13 cellular contexts compared by ENCODE assay signal in the genomic region with DNA sequence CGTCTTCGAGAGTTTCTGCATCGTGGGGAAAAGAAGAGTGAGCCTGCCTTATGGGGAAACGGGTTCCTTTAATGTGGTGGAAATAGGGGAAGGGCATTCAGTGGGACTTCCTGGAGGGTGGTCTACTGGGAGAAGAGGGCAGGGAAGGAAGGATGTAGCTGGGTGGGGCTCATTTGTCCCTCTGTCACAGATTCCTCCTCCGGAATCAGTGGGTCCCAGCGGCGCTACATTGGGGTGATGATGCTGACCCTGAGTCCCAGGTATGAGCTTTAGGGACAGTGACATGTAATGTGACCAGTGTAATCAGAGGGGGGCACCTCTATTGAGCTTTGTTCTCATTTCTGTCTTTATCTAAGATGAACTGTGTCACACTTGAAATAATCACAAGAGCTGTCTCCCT. TPM values are rescaled to one million over a fixed set of nuclear protein-coding genes. Genes with fewer than 3 reads are reported as not detected.
DNase-seq lines count a peak whose midpoint lies in the region; TF ChIP-seq lines count a peak whose summit lies in the region.
"Had no signal": no experiment of that assay in that cellular context is flagged by ENCODE, and none has a peak within 500 bp of the region (broad histone marks: within the 10 kb centered on the region; RNA-seq: fewer than 3 reads in every experiment).

No MANE protein-coding gene starts in this region.

- no peak for TF ChIP-seq CTCF in nephron (IDR thresholded peaks at IDR 0.05; ENCODE audit: unreplicated experiment in 3 of 3)
- TF ChIP-seq CTCF in tibial artery (IDR thresholded peaks at IDR 0.05) = no peak

- no peaks in the 10 kb centered on the region for H3K27me3 Mint-ChIP-seq in CD4-positive, alpha-beta memory T cell
- H3K27me3 Mint-ChIP-seq in activated T-helper 2 cell treated with anti-CD3 and anti-CD28 coated beads, Interferon-gamma antibody, Interleukin-2, Interleukin-4, amounts not matched to agents 10 μg/mL and 5 μg/mL and 100 μg/mL, durations not matched to agents 14 hours and 24 hours and 36 hours (ENCODE audit: low read depth) = no peaks in the 10 kb centered on the region
- H3K27me3 Mint-ChIP-seq in nephron (ENCODE audit: low read depth) = no peaks in the 10 kb centered on the region

- CTCF ChIA-PET in CD4-positive, alpha-beta memory T cell (lab: Charles Lee; ENCODE audit: partially characterized antibody) = interaction anchor here (0.8 to 6.4 kb wide), 22 partner anchors 21 to 709 kb away, joined by 3 to 63 read pairs (median 4); a partner anchor contains a TSS

- peak overlapping the region; percentile 8 to 96 (median 58) for H3K4me3 Mint-ChIP-seq in CD4-positive, alpha-beta memory T cell
- H3K4me3 Mint-ChIP-seq in activated T-helper 2 cell treated with anti-CD3 and anti-CD28 coated beads, Interferon-gamma antibody, Interleukin-2, Interleukin-4, amounts not matched to agents 10 μg/mL and 5 μg/mL and 100 μg/mL, durations not matched to agents 14 hours and 24 hours and 36 hours (ENCODE audit: low read depth) = peak overlapping the region; percentile 99
- peak overlapping the region; percentile 67 to 99 (median 97) for H3K4me3 Mint-ChIP-seq in nephron

- H3K4me1 ChIP-seq in CD4-positive, alpha-beta memory T cell (ENCODE audit: insufficient read depth, low read length) = peaks cover 31% of the 10 kb centered on the region
- H3K4me1 ChIP-seq in GM23248 (ENCODE audit: insufficient read depth) (peaks cover 22% of the 10 kb centered on the region), tibial artery (peaks cover 0 to 28% (median 25%) of the 10 kb centered on the region in 4 donors)
- H3K4me1 ChIP-seq: colonic mucosa had no signal

- WGBS in GM23248 (ENCODE audit: low coverage in 1 of 2, low lambda C conversion rate in 2 of 2, missing lambda C conversion rate in 2 of 2), 2 experiments = 82 to 86% methylated on average over 7 of the region's 7 CpGs

- no peak for DNase-seq in CD4-positive, alpha-beta memory T cell
- DNase-seq in GM23248 (no peak), RPMI8226 (no peak), SHP77 (lab: John Stamatoyannopoulos, UW) (no peak), tibial artery (no peak)
- no peak for DNase-seq in activated T-helper 2 cell treated with anti-CD3 and anti-CD28 coated beads, Interferon-gamma antibody, Interleukin-2, Interleukin-4, amounts not matched to agents 10 μg/mL and 5 μg/mL and 100 μg/mL, durations not matched to agents 14 hours and 24 hours and 36 hours (ENCODE audit: low spot score)
- DNase-seq: activated gamma-delta T cell, colonic mucosa, right lobe of liver, thyroid gland had no signal

- no peaks in the 10 kb centered on the region for H4K20me1 ChIP-seq in GM23248 (ENCODE audit: insufficient read depth)

- H3K27ac Mint-ChIP-seq in CD4-positive, alpha-beta memory T cell = peak overlapping the region in 4 of 7 donors; percentile 77 to 95 (median 90)
- H3K27ac Mint-ChIP-seq in activated T-helper 2 cell treated with anti-CD3 and anti-CD28 coated beads, Interferon-gamma antibody, Interleukin-2, Interleukin-4, amounts not matched to agents 10 μg/mL and 5 μg/mL and 100 μg/mL, durations not matched to agents 14 hours and 24 hours and 36 hours = peak overlapping the region; percentile 96
- H3K27ac Mint-ChIP-seq in nephron = peak overlapping the region in 1 of 3 experiments; percentile 6
- H3K27ac Mint-ChIP-seq: mesothelial cell of epicardium, WTC11 had no signal

- H3K9ac ChIP-seq in GM23248 = peak overlapping the region; percentile 89

- in situ Hi-C loops in GM23248 (cut with MboI) = no loop called here

- intact Hi-C loops in CD4-positive, alpha-beta memory T cell (cut with micrococcal nuclease) = loop anchor here (1.0 to 5.0 kb wide), 2 partner anchors 48 to 264 kb away; a partner anchor contains a TSS
- intact Hi-C loops in activated T-helper 2 cell treated with anti-CD3 and anti-CD28 coated beads, Interferon-gamma antibody, Interleukin-2, Interleukin-4, amounts not matched to agents 10 μg/mL and 5 μg/mL and 100 μg/mL, durations not matched to agents 14 hours and 24 hours and 36 hours (cut with micrococcal nuclease) = loop anchor here (2.0 to 5.0 kb wide), 2 partner anchors 17 to 34 kb away; a partner anchor contains a TSS
- intact Hi-C loops in tibial artery (cut with DNase I; ENCODE audit: low total_unique reads) = no loop called here

- no peak overlapping the region for H3K4me3 ChIP-seq in CD4-positive, alpha-beta memory T cell (ENCODE audit: low read length in 2 of 2)
- H3K4me3 ChIP-seq in GM23248 (peak overlapping the region; percentile 80; the same call in 1 of the 2 replicates), tibial artery (no peak overlapping the region)
- H3K4me3 ChIP-seq: thyroid gland had no signal

- no peaks in the 10 kb centered on the region for H3K27me3 ChIP-seq in CD4-positive, alpha-beta memory T cell (ENCODE audit: insufficient read depth, low read length)
- no peaks in the 10 kb centered on the region for H3K27me3 ChIP-seq in GM23248 (replicated peaks; ENCODE audit: insufficient read depth)
- H3K27me3 ChIP-seq in tibial artery = no peaks in the 10 kb centered on the region
- H3K27me3 ChIP-seq: colonic mucosa, right lobe of liver, thyroid gland had no signal

- peaks cover 14% of the 10 kb centered on the region for H3K36me3 ChIP-seq in CD4-positive, alpha-beta memory T cell (ENCODE audit: insufficient read depth, low read length)
- H3K36me3 ChIP-seq in GM23248 (ENCODE audit: low read depth) = 0 out of 2 replicates have a peak, but pooled peaks cover 4% of the 10 kb centered on the region
- peaks cover 13 to 41% (median 24%) of the 10 kb centered on the region in 3 donors for H3K36me3 ChIP-seq in tibial artery

- no peaks in the 10 kb centered on the region for H3K9me3 Mint-ChIP-seq in CD4-positive, alpha-beta memory T cell
- H3K9me3 Mint-ChIP-seq in activated T-helper 2 cell treated with anti-CD3 and anti-CD28 coated beads, Interferon-gamma antibody, Interleukin-2, Interleukin-4, amounts not matched to agents 10 μg/mL and 5 μg/mL and 100 μg/mL, durations not matched to agents 14 hours and 24 hours and 36 hours = no peaks in the 10 kb centered on the region
- no peaks in the 10 kb centered on the region for H3K9me3 Mint-ChIP-seq in nephron
- H3K9me3 Mint-ChIP-seq: WTC11 had no signal

- peaks cover 20% of the 10 kb centered on the region; the same call in 1 of the 2 replicates for H3F3A ChIP-seq in GM23248 (ENCODE audit: insufficient read depth)

- no peak overlapping the region for H3K27ac ChIP-seq in CD4-positive, alpha-beta memory T cell (ENCODE audit: low read depth, low read length)
- H3K27ac ChIP-seq in GM23248 (no peak overlapping the region), tibial artery (no peak overlapping the region)
- H3K27ac ChIP-seq: colonic mucosa, right lobe of liver, thyroid gland had no signal

- H3K79me2 ChIP-seq in GM23248 (ENCODE audit: insufficient read depth) = peaks cover 51% of the 10 kb centered on the region

- H3K9me3 ChIP-seq in CD4-positive, alpha-beta memory T cell (ENCODE audit: control insufficient read depth in 1 of 2, low read length in 2 of 2) = no peaks in the 10 kb centered on the region
- H3K9me3 ChIP-seq in GM23248 (ENCODE audit: low read depth) (no peaks in the 10 kb centered on the region), tibial artery (no peaks in the 10 kb centered on the region)
- H3K9me3 ChIP-seq: colonic mucosa, right lobe of liver, thyroid gland had no signal

- POLR2A ChIA-PET in CD4-positive, alpha-beta memory T cell (lab: Charles Lee; ENCODE audit: partially characterized antibody) = interaction anchor here (0.7 to 6.3 kb wide), 10 partner anchors 15 to 140 kb away, joined by 3 to 87 read pairs (median 12); a partner anchor contains a TSS

- H3K4me2 ChIP-seq in GM23248 (ENCODE audit: unreplicated experiment) = peak overlapping the region; percentile 94

- H2AFZ ChIP-seq in GM23248 = no peak overlapping the region

- H3K36me3 Mint-ChIP-seq in CD4-positive, alpha-beta memory T cell = peaks cover 25 to 41% of the 10 kb centered on the region in 2 donors
- peaks cover 46% of the 10 kb centered on the region for H3K36me3 Mint-ChIP-seq in activated T-helper 2 cell treated with anti-CD3 and anti-CD28 coated beads, Interferon-gamma antibody, Interleukin-2, Interleukin-4, amounts not matched to agents 10 μg/mL and 5 μg/mL and 100 μg/mL, durations not matched to agents 14 hours and 24 hours and 36 hours (ENCODE audit: low read depth)
- peaks cover 21% of the 10 kb centered on the region for H3K36me3 Mint-ChIP-seq in nephron (ENCODE audit: low read depth)

- no peaks in the 10 kb centered on the region for H3K9me2 ChIP-seq in GM23248 (ENCODE audit: insufficient read depth)

- H3K4me1 Mint-ChIP-seq in CD4-positive, alpha-beta memory T cell = peaks cover 19 to 45% (median 35%) of the 10 kb centered on the region in 4 donors
- H3K4me1 Mint-ChIP-seq in activated T-helper 2 cell treated with anti-CD3 and anti-CD28 coated beads, Interferon-gamma antibody, Interleukin-2, Interleukin-4, amounts not matched to agents 10 μg/mL and 5 μg/mL and 100 μg/mL, durations not matched to agents 14 hours and 24 hours and 36 hours (ENCODE audit: low read depth) = peaks cover 35% of the 10 kb centered on the region
- peaks cover 25% of the 10 kb centered on the region for H3K4me1 Mint-ChIP-seq in nephron

RNA-seq across cellular contexts. Expression of a gene that starts 1.9 kb away (rescaled TPM):
- 10 to 100 TPM; 39.8 to 41.1 TPM for total RNA-seq in CD4-positive, alpha-beta memory T cell
- polyA plus RNA-seq in CD4-positive, alpha-beta memory T cell = 10 to 100 TPM; 22.0 to 25.7 TPM
- total RNA-seq in GM23248 (2014; rRNA removed; shearing (Covaris generic)) = 23.0 and 35.2 TPM in 2 replicates
- 33.6 and 34.0 TPM in 2 replicates for polyA plus RNA-seq in GM23248 (2016; fragmentation: Nextera tagmentation; extraction: Ambion mirVana)
- total RNA-seq in activated T-helper 2 cell treated with anti-CD3 and anti-CD28 coated beads, Interferon-gamma antibody, Interleukin-2, Interleukin-4, amounts not matched to agents 10 μg/mL and 5 μg/mL and 100 μg/mL, durations not matched to agents 14 hours and 24 hours and 36 hours = 61.5 and 64.1 TPM in 2 replicates

RNA-seq across cellular contexts. Expression of a gene that starts 2.2 kb away (rescaled TPM):
- total RNA-seq in CD4-positive, alpha-beta memory T cell = 100 to 1,000 TPM; 153 to 158 TPM
- polyA plus RNA-seq in CD4-positive, alpha-beta memory T cell = 100 to 1,000 TPM in 1 of 2 donors, 10 to 100 TPM in 1; 91.3 to 123 TPM
- total RNA-seq in GM23248 (2014; rRNA removed; shearing (Covaris generic)) = 114 and 119 TPM in 2 replicates
- polyA plus RNA-seq in GM23248 (2016; fragmentation: Nextera tagmentation; extraction: Ambion mirVana) = 119 and 122 TPM in 2 replicates
- total RNA-seq in activated T-helper 2 cell treated with anti-CD3 and anti-CD28 coated beads, Interferon-gamma antibody, Interleukin-2, Interleukin-4, amounts not matched to agents 10 μg/mL and 5 μg/mL and 100 μg/mL, durations not matched to agents 14 hours and 24 hours and 36 hours = 155 TPM in 2 replicates

RNA-seq across cellular contexts. Expression of a gene that starts 5.6 kb away (rescaled TPM):
- under 1 TPM; 0.35 to 0.44 TPM for total RNA-seq in CD4-positive, alpha-beta memory T cell
- not detected for polyA plus RNA-seq in CD4-positive, alpha-beta memory T cell
- total RNA-seq in GM23248 (2014; rRNA removed; shearing (Covaris generic)) = not detected in 2 replicates
- polyA plus RNA-seq in GM23248 (2016; fragmentation: Nextera tagmentation; extraction: Ambion mirVana) = not detected in 2 replicates
- total RNA-seq in activated T-helper 2 cell treated with anti-CD3 and anti-CD28 coated beads, Interferon-gamma antibody, Interleukin-2, Interleukin-4, amounts not matched to agents 10 μg/mL and 5 μg/mL and 100 μg/mL, durations not matched to agents 14 hours and 24 hours and 36 hours = 0.39 and 0.94 TPM in 2 replicates
- total RNA-seq: right lobe of liver, thyroid gland had no signal

RNA-seq across cellular contexts. Expression of a gene that starts 17.4 kb away (rescaled TPM):
- under 1 TPM; 0.52 to 0.53 TPM for total RNA-seq in CD4-positive, alpha-beta memory T cell
- polyA plus RNA-seq in CD4-positive, alpha-beta memory T cell = under 1 TPM; 0.14 to 0.33 TPM
- total RNA-seq in GM23248 (2014; rRNA removed; shearing (Covaris generic)) = not detected in 2 replicates
- polyA plus RNA-seq in GM23248 (2016; fragmentation: Nextera tagmentation; extraction: Ambion mirVana) = not detected in 2 replicates
- 0.82 and 0.92 TPM in 2 replicates for total RNA-seq in activated T-helper 2 cell treated with anti-CD3 and anti-CD28 coated beads, Interferon-gamma antibody, Interleukin-2, Interleukin-4, amounts not matched to agents 10 μg/mL and 5 μg/mL and 100 μg/mL, durations not matched to agents 14 hours and 24 hours and 36 hours
- total RNA-seq: mesothelial cell of epicardium, right lobe of liver, thyroid gland had no signal

RNA-seq across cellular contexts. Expression of a gene that starts 22.1 kb away (rescaled TPM):
- total RNA-seq in CD4-positive, alpha-beta memory T cell = under 1 TPM; 0.25 to 0.32 TPM
- polyA plus RNA-seq in CD4-positive, alpha-beta memory T cell = not detected
- 52.4 and 56.9 TPM in 2 replicates for total RNA-seq in GM23248 (2014; rRNA removed; shearing (Covaris generic))
- 55.2 and 57.2 TPM in 2 replicates for polyA plus RNA-seq in GM23248 (2016; fragmentation: Nextera tagmentation; extraction: Ambion mirVana)
- total RNA-seq in activated T-helper 2 cell treated with anti-CD3 and anti-CD28 coated beads, Interferon-gamma antibody, Interleukin-2, Interleukin-4, amounts not matched to agents 10 μg/mL and 5 μg/mL and 100 μg/mL, durations not matched to agents 14 hours and 24 hours and 36 hours = 1.7 and 2.1 TPM in 2 replicates
